ENCODE assay signal across 15 cellular contexts in genomic region chr6:82094166-82094806, GRCh38.
A peak's percentile ranks its signal among the peaks of the same experiment; 100 is the strongest.
DNase-seq lines count a peak whose midpoint lies in the region; ATAC-seq and TF ChIP-seq lines count a peak whose summit lies in the region.
"Had no signal": no experiment of that assay in that cellular context is flagged by ENCODE, and none has a peak within 500 bp of the region (broad histone marks: within the 10 kb centered on the region; RNA-seq: fewer than 3 reads in every experiment).

No MANE protein-coding gene starts in this region.

- ATAC-seq in WTC11 (no peak), right lobe of liver (peak; percentile 73 to 98 (median 88))
- no peak for ATAC-seq in activated T-cell treated with anti-CD3 and anti-CD28 coated beads, Interleukin-2, amount 50 U/mL, for 4 hours
- ATAC-seq: A549 had no signal

- H3K27ac ChIP-seq in right lobe of liver (peak overlapping the region in 1 of 3 donors; percentile 12), testis (no peak overlapping the region)
- H3K27ac ChIP-seq: 22Rv1, A549, C4-2B, GM23248 had no signal

- CTCF ChIA-PET in WTC11 (lab: Charles Lee), result no interaction called here

- no peak overlapping the region for H3K27ac Mint-ChIP-seq in WTC11
- H3K27ac Mint-ChIP-seq: CD4-positive, alpha-beta T cell had no signal

- no peaks in the 10 kb centered on the region for H3K36me3 Mint-ChIP-seq in WTC11
- H3K36me3 Mint-ChIP-seq in activated T-cell treated with anti-CD3 and anti-CD28 coated beads, Interleukin-2, amount 50 U/mL, for 4 hours (ENCODE audit: insufficient read depth), result no peaks in the 10 kb centered on the region

- DNase-seq in NCI-H146 (lab: John Stamatoyannopoulos, UW) (peak; percentile 27), NCI-H146 treated with DMSO at 0.1 percent for 48 hours (lab: John Stamatoyannopoulos, UW; ENCODE audit: unreplicated experiment) (no peak), WTC11 (ENCODE audit: low spot score) (no peak), right lobe of liver (no peak), NCI-H510A treated with DMSO at 0.1 percent for 48 hours (lab: John Stamatoyannopoulos, UW) (no peak), testis (no peak)
- DNase-seq in activated T-cell treated with anti-CD3 and anti-CD28 coated beads, Interleukin-2, amount 50 U/mL, for 4 hours, result no peak
- DNase-seq: Caco-2; CD4-positive, alpha-beta T cell; DMS79 treated with DMSO at 0.1 percent for 48 hours; GM23248 had no signal

- H3K4me3 ChIP-seq in right lobe of liver (no peak overlapping the region), testis (no peak overlapping the region)
- H3K4me3 ChIP-seq: A549, GM23248, HAP-1 had no signal

- POLR2A ChIA-PET in WTC11 (lab: Charles Lee), result no interaction called here

- H3K9me3 Mint-ChIP-seq in WTC11, result no peaks in the 10 kb centered on the region
- H3K9me3 Mint-ChIP-seq in activated T-cell treated with anti-CD3 and anti-CD28 coated beads, Interleukin-2, amount 50 U/mL, for 4 hours, result peaks cover 3% of the 10 kb centered on the region

- no peaks in the 10 kb centered on the region for H3K36me3 ChIP-seq in right lobe of liver
- no peaks in the 10 kb centered on the region for H3K36me3 ChIP-seq in testis (ENCODE audit: low read depth, missing control alignments)
- H3K36me3 ChIP-seq: HAP-1 had no signal

- H3K4me3 Mint-ChIP-seq in WTC11, result no peak overlapping the region
- H3K4me3 Mint-ChIP-seq in activated T-cell treated with anti-CD3 and anti-CD28 coated beads, Interleukin-2, amount 50 U/mL, for 4 hours, result no peak overlapping the region
- H3K4me3 Mint-ChIP-seq: CD4-positive, alpha-beta T cell had no signal

- H3K4me1 Mint-ChIP-seq in WTC11, result no peaks in the 10 kb centered on the region
- H3K4me1 Mint-ChIP-seq in activated T-cell treated with anti-CD3 and anti-CD28 coated beads, Interleukin-2, amount 50 U/mL, for 4 hours (ENCODE audit: low read depth), result no peaks in the 10 kb centered on the region

- 30% methylated on average over 4 of the region's 4 CpGs for WGBS in right lobe of liver (ENCODE audit: insufficient coverage, low coverage, low lambda C conversion rate, missing lambda C conversion rate)
- 69 to 70% methylated on average over 4 of the region's 4 CpGs for WGBS in testis, 2 donors

- H3K27me3 ChIP-seq in right lobe of liver, result no peaks in the 10 kb centered on the region
- no peaks in the 10 kb centered on the region for H3K27me3 ChIP-seq in testis

- no peaks in the 10 kb centered on the region for H3K27me3 Mint-ChIP-seq in WTC11 (ENCODE audit: low read depth)
- peaks cover 10% of the 10 kb centered on the region for H3K27me3 Mint-ChIP-seq in activated T-cell treated with anti-CD3 and anti-CD28 coated beads, Interleukin-2, amount 50 U/mL, for 4 hours (ENCODE audit: low read depth)
- H3K27me3 Mint-ChIP-seq: CD4-positive, alpha-beta T cell had no signal

- H3K4me1 ChIP-seq in right lobe of liver (no peaks in the 10 kb centered on the region), testis (no peaks in the 10 kb centered on the region)
- H3K4me1 ChIP-seq: HAP-1 had no signal

- TF ChIP-seq CTCF in WTC11 (IDR thresholded peaks at IDR 0.05) (no peak), right lobe of liver (IDR thresholded peaks at IDR 0.05) (no peak), testis (IDR thresholded peaks at IDR 0.05) (no peak)

- intact Hi-C loops in right lobe of liver (cut with DNase I), result no loop called here
- intact Hi-C loops in testis (cut with DNase I; ENCODE audit: low total_unique reads), result no loop called here

- H3K9me3 ChIP-seq in right lobe of liver (no peaks in the 10 kb centered on the region), testis (no peaks in the 10 kb centered on the region)
- H3K9me3 ChIP-seq: A549, Caco-2, HAP-1 had no signal

- no peak for TF ChIP-seq POLR2A in right lobe of liver (IDR thresholded peaks at IDR 0.05)
- TF ChIP-seq POLR2A in testis (IDR thresholded peaks at IDR 0.05), result no peak

TF ChIP-seq in WTC11, 78 proteins besides CTCF, POLR2A, EP300 and RAD21:
- no peak for TF ChIP-seq ESRRA (CRISPR knock-in tag; IDR thresholded peaks at IDR 0.05; ENCODE audit: borderline replicate concordance)
- peak; percentile 47; the same call in 1 of the 2 replicates for TF ChIP-seq GABPB1 (CRISPR knock-in tag; IDR thresholded peaks at IDR 0.05)

Comparison
In these comparisons a context has a peak if more than half of its experiments do, and no peak if none do; other contexts are left out.
1. ATAC-seq: peak in right lobe of liver (4 of 4); none in WTC11 (single experiment) and activated T-cell treated with anti-CD3 and anti-CD28 coated beads, Interleukin-2, amount 50 U/mL, for 4 hours (0 of 2).